9 cellular contexts compared by ENCODE assay signal in the genomic region with DNA sequence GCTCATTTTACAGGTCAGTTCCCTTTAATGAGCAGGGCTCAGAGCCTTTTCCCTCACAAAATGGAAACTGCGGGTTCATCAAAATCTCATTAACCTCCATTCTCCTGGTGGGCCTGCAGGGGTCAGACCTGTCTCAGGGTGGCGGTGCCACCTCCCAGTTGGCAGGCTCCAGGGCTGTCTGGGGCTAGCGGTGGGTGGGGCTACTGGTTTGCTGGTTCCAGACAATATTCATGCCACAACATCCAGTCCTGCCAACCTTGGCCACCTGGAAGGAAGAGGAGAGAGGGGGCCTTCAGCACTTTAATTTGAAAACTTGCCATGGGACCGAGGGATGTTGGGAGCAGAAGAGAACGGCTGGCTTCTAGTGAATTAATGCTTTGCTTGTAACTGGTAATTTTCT. TPM values are rescaled to one million over a fixed set of nuclear protein-coding genes. Genes with fewer than 3 reads are reported as not detected.
DNase-seq lines count a peak whose midpoint lies in the region; ATAC-seq and TF ChIP-seq lines count a peak whose summit lies in the region.
"Had no signal": no experiment of that assay in that cellular context is flagged by ENCODE, and none has a peak within 500 bp of the region (broad histone marks: within the 10 kb centered on the region; RNA-seq: fewer than 3 reads in every experiment).

No MANE protein-coding gene starts in this region.

- TF ChIP-seq CTCF in LNCaP clone FGC (IDR thresholded peaks at IDR 0.05; ENCODE audit: control insufficient read depth, extremely low read depth, insufficient read depth) (peak; percentile 64), WTC11 (IDR thresholded peaks at IDR 0.05) (peak; percentile 40; the same call in 1 of the 2 replicates)

- CTCF ChIA-PET in WTC11 (lab: Charles Lee): interaction anchor here (1.3 to 2.0 kb wide), 2 partner anchors 263 to 341 kb away, joined by 3 to 5 read pairs; no protein-coding TSS in a partner anchor

- ATAC-seq in WTC11: peak; percentile 99
- ATAC-seq in Right ventricle myocardium superior (ENCODE audit: poor library complexity): peak; percentile 88
- no peak for ATAC-seq in GM21381 (IDR thresholded peaks at IDR 0.05; ENCODE audit: unreplicated experiment)
- ATAC-seq in HG03520 (IDR thresholded peaks at IDR 0.05; ENCODE audit: unreplicated experiment): no peak

- intact Hi-C loops in Right ventricle myocardium superior (cut with DNase I): no loop called here

- H3K36me3 Mint-ChIP-seq in WTC11: peaks cover 5% of the 10 kb centered on the region

- H3K4me1 Mint-ChIP-seq in WTC11: peaks cover 12% of the 10 kb centered on the region

- no peak overlapping the region for H3K4me3 Mint-ChIP-seq in WTC11
- H3K4me3 Mint-ChIP-seq: T-helper 1 cell treated with Interleukin-12 subunit alpha and Interleukin-12 subunit beta and Interleukin-4 antibody, amounts not matched to agents 30 μg/mL and 1 μg/mL, for 36 hours had no signal

- H3K4me3 ChIP-seq in LNCaP clone FGC (ENCODE audit: low read depth, low read length): no peak overlapping the region

- peaks cover 7% of the 10 kb centered on the region; the same call in 1 of the 2 replicates for H3K27me3 Mint-ChIP-seq in WTC11 (ENCODE audit: low read depth)

- DNase-seq in G401 (ENCODE audit: low spot score) (peak; percentile 15), LNCaP clone FGC (ENCODE audit: low read depth) (peak; percentile 23), WTC11 (ENCODE audit: low spot score) (peak; percentile 69), Right ventricle myocardium superior (peak; percentile 60), amniotic stem cell (lab: John Stamatoyannopoulos, UW) (no peak)
- DNase-seq in stimulated activated CD4-positive, alpha-beta T cell treated with anti-CD3 and anti-CD28 coated beads, Interleukin-12 subunit alpha, Interleukin-12 subunit beta, amount 100 ng/mL, for 48 hours (ENCODE audit: low read depth in 2 of 3, low spot score in 1 of 3): peak in 2 of 3 donors; percentile 14 to 23

- H3K9me3 Mint-ChIP-seq in WTC11: peaks cover 27% of the 10 kb centered on the region
- H3K9me3 Mint-ChIP-seq: T-helper 1 cell treated with Interleukin-12 subunit alpha and Interleukin-12 subunit beta and Interleukin-4 antibody, amounts not matched to agents 30 μg/mL and 1 μg/mL, for 36 hours had no signal

- in situ Hi-C loops in G401 (cut with HindIII; ENCODE audit: low sequenced_read_pairs): no loop called here

- POLR2A ChIA-PET in WTC11 (lab: Charles Lee): interaction anchor here (0.6 kb wide), 1 partner anchor 766 kb away, joined by 5 read pairs; no protein-coding TSS in a partner anchor

- H3K27ac Mint-ChIP-seq in WTC11: peak overlapping the region; percentile 21; the same call in 1 of the 2 replicates
- H3K27ac Mint-ChIP-seq: T-helper 1 cell treated with Interleukin-12 subunit alpha and Interleukin-12 subunit beta and Interleukin-4 antibody, amounts not matched to agents 30 μg/mL and 1 μg/mL, for 36 hours had no signal

TF ChIP-seq in WTC11, 78 proteins besides CTCF, POLR2A, EP300 and RAD21:
- no peak for TF ChIP-seq ETV6 (CRISPR knock-in tag; IDR thresholded peaks at IDR 0.05)
- TF ChIP-seq GABPB1 (CRISPR knock-in tag; IDR thresholded peaks at IDR 0.05): 0 out of 2 replicates have a peak, but pooled peaks have one; percentile 27

RNA-seq across cellular contexts. Expression of a gene that starts 41.9 kb away (rescaled TPM):
- total RNA-seq in G401 (2014; rRNA removed; shearing (Covaris generic)): 81.2 and 119 TPM in 2 replicates
- total RNA-seq in WTC11 (2021) (64.4 to 69.3 TPM (median 64.4 TPM) in 3 replicates), Right ventricle myocardium superior (60.9 TPM)

Comparison
In these comparisons a context has a peak if more than half of its experiments do, and no peak if none do; other contexts are left out.
1. ATAC-seq: peak in WTC11 (single experiment) and Right ventricle myocardium superior (single experiment); none in GM21381 (single experiment) and HG03520 (single experiment).